ENCODE assay signal across 16 cellular contexts in the genomic region with DNA sequence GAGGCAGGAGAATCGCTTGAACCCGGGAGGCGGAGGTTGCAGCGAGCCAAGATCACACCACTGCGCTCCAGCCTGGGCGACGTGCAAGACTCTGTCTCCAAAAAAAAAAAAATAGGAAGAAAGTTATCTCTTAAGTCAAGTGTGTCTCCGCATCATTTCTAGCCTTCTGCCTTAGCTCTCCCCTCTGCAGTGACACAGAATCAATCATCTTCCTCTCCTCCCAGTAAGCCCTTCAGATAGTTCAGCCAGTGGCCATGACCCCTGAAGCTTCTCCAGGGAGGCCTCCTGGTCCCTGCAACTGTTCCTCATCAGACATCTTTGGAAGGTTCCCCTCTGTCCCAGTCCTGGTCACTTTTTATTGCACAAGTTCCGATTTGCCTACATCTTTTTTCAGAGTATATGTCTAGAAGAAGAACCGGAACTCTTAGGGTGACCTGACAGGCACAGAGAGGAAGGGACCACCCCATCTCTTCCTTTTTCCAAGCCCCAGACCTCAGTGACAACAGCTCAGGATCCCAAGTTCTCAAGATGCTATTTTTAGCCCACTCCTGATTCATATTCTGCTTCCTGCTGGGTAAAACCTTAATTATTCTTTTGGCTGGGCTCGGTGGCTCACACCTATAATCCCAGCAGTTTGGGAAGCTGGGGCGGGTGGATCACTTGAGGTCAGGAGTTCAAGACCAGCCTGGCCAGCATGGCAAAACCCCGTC. TPM values are rescaled to one million over a fixed set of nuclear protein-coding genes. Genes with fewer than 3 reads are reported as not detected.
DNase-seq lines count a peak whose midpoint lies in the region; ATAC-seq, FAIRE-seq and TF ChIP-seq lines count a peak whose summit lies in the region.
"Had no signal": no experiment of that assay in that cellular context is flagged by ENCODE, and none has a peak within 500 bp of the region (broad histone marks: within the 10 kb centered on the region; RNA-seq: fewer than 3 reads in every experiment).

No MANE protein-coding gene starts in this region.

- H3K36me3 ChIP-seq in heart left ventricle (no peaks in the 10 kb centered on the region), parathyroid adenoma (ENCODE audit: control insufficient read depth, insufficient read depth, low read length) (no peaks in the 10 kb centered on the region), small intestine (ENCODE audit: control insufficient read depth in 2 of 2, insufficient read depth in 2 of 2, low read length in 2 of 2) (no peaks in the 10 kb centered on the region), SJCRH30 (no peaks in the 10 kb centered on the region)

- H3K27me3 ChIP-seq in heart left ventricle: no peaks in the 10 kb centered on the region
- H3K27me3 ChIP-seq in parathyroid adenoma (ENCODE audit: control insufficient read depth, insufficient read depth, low read length): no peaks in the 10 kb centered on the region
- H3K27me3 ChIP-seq in small intestine (ENCODE audit: control insufficient read depth in 2 of 2, insufficient read depth in 2 of 2, low read length in 2 of 2): no peaks in the 10 kb centered on the region
- H3K27me3 ChIP-seq in SJCRH30: no peaks in the 10 kb centered on the region

- peaks cover 0 to under 1% of the 10 kb centered on the region in 2 donors for H3K27me3 Mint-ChIP-seq in natural killer cell (ENCODE audit: low read depth in 2 of 2)
- H3K27me3 Mint-ChIP-seq: stimulated activated naive CD8-positive, alpha-beta T cell treated with anti-CD3 and anti-CD28 coated beads, Interleukin-15, amount 100 ng/mL, for 72 hours had no signal

- TF ChIP-seq POLR2A in heart left ventricle (IDR thresholded peaks at IDR 0.05): no peak

- no peaks in the 10 kb centered on the region for H3K36me3 Mint-ChIP-seq in natural killer cell
- H3K36me3 Mint-ChIP-seq: naive thymus-derived CD8-positive, alpha-beta T cell had no signal

- no peaks in the 10 kb centered on the region for H3K9me3 ChIP-seq in heart left ventricle
- H3K9me3 ChIP-seq in parathyroid adenoma (ENCODE audit: control insufficient read depth, low read length): no peaks in the 10 kb centered on the region
- no peaks in the 10 kb centered on the region for H3K9me3 ChIP-seq in small intestine (ENCODE audit: control insufficient read depth, low read depth)
- H3K9me3 ChIP-seq in SJCRH30 (replicated peaks): no peaks in the 10 kb centered on the region

- no peak overlapping the region for H3K4me3 Mint-ChIP-seq in natural killer cell
- H3K4me3 Mint-ChIP-seq: naive thymus-derived CD8-positive, alpha-beta T cell; stimulated activated naive CD8-positive, alpha-beta T cell treated with anti-CD3 and anti-CD28 coated beads, Interleukin-15, amount 100 ng/mL, for 72 hours had no signal

- DNase-seq in KBM-7: peak; percentile 49
- peak; percentile 83 for DNase-seq in SKM-1 (lab: John Stamatoyannopoulos, UW; ENCODE audit: unreplicated experiment)
- DNase-seq in heart left ventricle: peak in 1 of 5 donors; percentile 55
- DNase-seq in small intestine: no peak
- no peak for DNase-seq in natural killer cell
- DNase-seq in SJCRH30: no peak
- DNase-seq in COR-L47 (lab: John Stamatoyannopoulos, UW): no peak
- DNase-seq: aorta; DMS 273 treated with DMSO at 0.1 percent for 48 hours; naive thymus-derived CD8-positive, alpha-beta T cell; NCI-H1105; NCI-H748 treated with DMSO at 0.1 percent for 48 hours; stimulated activated naive CD8-positive, alpha-beta T cell treated with anti-CD3 and anti-CD28 coated beads, Interleukin-15, amount 100 ng/mL, for 72 hours had no signal

- 36 to 54% (median 52%) methylated on average over 13 of the region's 13 CpGs for WGBS in heart left ventricle, 4 donors
- 59 to 78% (median 71%) methylated on average over 13 of the region's 13 CpGs for WGBS in small intestine, 3 donors

- H3K9me3 Mint-ChIP-seq in natural killer cell: no peaks in the 10 kb centered on the region
- H3K9me3 Mint-ChIP-seq: naive thymus-derived CD8-positive, alpha-beta T cell; stimulated activated naive CD8-positive, alpha-beta T cell treated with anti-CD3 and anti-CD28 coated beads, Interleukin-15, amount 100 ng/mL, for 72 hours had no signal

- TF ChIP-seq CTCF in heart left ventricle (IDR thresholded peaks at IDR 0.05) (no peak), parathyroid adenoma (IDR thresholded peaks at IDR 0.05) (no peak), natural killer cell (IDR thresholded peaks at IDR 0.05) (no peak)

- in situ Hi-C loops in KBM-7 (cut with MboI; ENCODE audit: low pct_unique_long_range_greater_than_20kb, low sequenced_read_pairs): no loop called here

- H3K4me2 ChIP-seq in parathyroid adenoma (ENCODE audit: low read length): no peak overlapping the region

- H3K4me3 ChIP-seq in heart left ventricle: no peak overlapping the region
- no peak overlapping the region for H3K4me3 ChIP-seq in parathyroid adenoma (ENCODE audit: low read depth, low read length)
- H3K4me3 ChIP-seq in small intestine (ENCODE audit: low read depth in 1 of 2, low read length in 2 of 2): no peak overlapping the region
- H3K4me3 ChIP-seq in SJCRH30: no peak overlapping the region

- no peak for FAIRE-seq in small intestine (lab: Jason Lieb, UNC)

- peak overlapping the region in 11 of 12 donors; percentile 35 to 71 (median 63) for H3K27ac ChIP-seq in heart left ventricle
- peak overlapping the region; percentile 59 for H3K27ac ChIP-seq in parathyroid adenoma
- H3K27ac ChIP-seq in small intestine (ENCODE audit: low read depth in 1 of 2, low read length in 1 of 2): peak overlapping the region in 1 of 2 donors; percentile 41
- no peak overlapping the region for H3K27ac ChIP-seq in SJCRH30
- H3K27ac ChIP-seq: epithelial cell of prostate had no signal

- H3K4me1 ChIP-seq in heart left ventricle: peaks cover 0 to 37% (median 10%) of the 10 kb centered on the region in 12 donors
- peaks cover 15% of the 10 kb centered on the region for H3K4me1 ChIP-seq in parathyroid adenoma
- H3K4me1 ChIP-seq in small intestine (ENCODE audit: control insufficient read depth in 2 of 2, insufficient read depth in 1 of 2, low read depth in 1 of 2, low read length in 1 of 2): no peaks in the 10 kb centered on the region
- peaks cover 1% of the 10 kb centered on the region; the same call in 1 of the 2 replicates for H3K4me1 ChIP-seq in SJCRH30

- H2AFZ ChIP-seq in parathyroid adenoma: peak overlapping the region; percentile 51

- no peak overlapping the region for H3K9ac ChIP-seq in parathyroid adenoma

- peak; percentile 37 to 78 (median 74) for ATAC-seq in heart left ventricle
- ATAC-seq in natural killer cell: no peak
- ATAC-seq: naive thymus-derived CD8-positive, alpha-beta T cell; stimulated activated naive CD8-positive, alpha-beta T cell treated with anti-CD3 and anti-CD28 coated beads, Interleukin-15, amount 100 ng/mL, for 72 hours had no signal

- intact Hi-C loops in heart left ventricle (cut with DNase I) (loop anchor here in 3 of 10 donors (2.0 to 10.0 kb wide), 4 partner anchors 35 to 143 kb away; a partner anchor contains a TSS), natural killer cell (cut with micrococcal nuclease) (no loop called here)

- no peaks in the 10 kb centered on the region for H3K4me1 Mint-ChIP-seq in natural killer cell

- no peak overlapping the region for H3K27ac Mint-ChIP-seq in natural killer cell
- H3K27ac Mint-ChIP-seq: naive thymus-derived CD8-positive, alpha-beta T cell; stimulated activated naive CD8-positive, alpha-beta T cell treated with anti-CD3 and anti-CD28 coated beads, Interleukin-15, amount 100 ng/mL, for 72 hours had no signal

- no peaks in the 10 kb centered on the region for H3K79me2 ChIP-seq in parathyroid adenoma

RNA-seq across cellular contexts. Expression of a gene that starts 6.6 kb away (rescaled TPM):
- total RNA-seq in heart left ventricle: 10 to 100 TPM; 23.6 to 44.1 (median 32.5) TPM
- 10 to 100 TPM; 27.6 to 43.4 TPM for polyA plus RNA-seq in heart left ventricle
- polyA plus RNA-seq in small intestine: 10 to 100 TPM; 56.6 to 67.0 (median 59.4) TPM
- total RNA-seq in natural killer cell: 10 to 100 TPM; 45.2 to 74.3 (median 61.9) TPM
- 49.3 and 50.6 TPM in 2 replicates for total RNA-seq in SJCRH30 (2014; rRNA removed; shearing (Covaris generic))

RNA-seq across cellular contexts. Expression of a gene that starts 42.7 kb away (rescaled TPM):
- 100 to 1,000 TPM in 2 of 9 donors, 10 to 100 TPM in 7; 38.3 to 202 (median 80.0) TPM for total RNA-seq in heart left ventricle
- polyA plus RNA-seq in heart left ventricle: 100 to 1,000 TPM in 1 of 2 donors, 10 to 100 TPM in 1; 69.5 to 169 TPM
- 100 to 1,000 TPM; 148 to 461 (median 376) TPM for polyA plus RNA-seq in small intestine
- 10 to 100 TPM; 56.0 to 60.5 (median 58.3) TPM for total RNA-seq in natural killer cell
- 106 and 109 TPM in 2 replicates for total RNA-seq in SJCRH30 (2014; rRNA removed; shearing (Covaris generic))

RNA-seq across cellular contexts. Expression of a gene that starts 58.6 kb away (rescaled TPM):
- total RNA-seq in heart left ventricle: under 1 TPM in 2 of 9 donors, not detected in 7; 0.60 to 0.77 TPM
- under 1 TPM in 1 of 2 donors, not detected in 1; 0.18 TPM for polyA plus RNA-seq in heart left ventricle
- 10 to 100 TPM in 2 of 3 donors, 1 to 10 TPM in 1; 2.9 to 76.7 (median 34.9) TPM for polyA plus RNA-seq in small intestine
- total RNA-seq in natural killer cell: not detected
- total RNA-seq in SJCRH30 (2014; rRNA removed; shearing (Covaris generic)): 0.35 TPM in 1 of 2 replicates, not detected in the other
- total RNA-seq: naive thymus-derived CD8-positive, alpha-beta T cell; T-helper 2 cell treated with Interferon-gamma antibody and Interleukin-4, amounts not matched to agents 100 ng/mL and 5 ng/mL, for 36 hours had no signal
- polyA plus RNA-seq: naive thymus-derived CD8-positive, alpha-beta T cell had no signal

Comparison
In these comparisons a context has a peak if more than half of its experiments do, and no peak if none do; other contexts are left out.
1. DNase-seq: peak in KBM-7 (single experiment) and SKM-1 (single experiment); none in small intestine (single experiment), natural killer cell (single experiment), SJCRH30 (0 of 2) and COR-L47 (single experiment).
2. ATAC-seq: peak in heart left ventricle (4 of 4); none in natural killer cell (0 of 3).